14 cellular contexts compared by ENCODE assay signal in the genomic region with DNA sequence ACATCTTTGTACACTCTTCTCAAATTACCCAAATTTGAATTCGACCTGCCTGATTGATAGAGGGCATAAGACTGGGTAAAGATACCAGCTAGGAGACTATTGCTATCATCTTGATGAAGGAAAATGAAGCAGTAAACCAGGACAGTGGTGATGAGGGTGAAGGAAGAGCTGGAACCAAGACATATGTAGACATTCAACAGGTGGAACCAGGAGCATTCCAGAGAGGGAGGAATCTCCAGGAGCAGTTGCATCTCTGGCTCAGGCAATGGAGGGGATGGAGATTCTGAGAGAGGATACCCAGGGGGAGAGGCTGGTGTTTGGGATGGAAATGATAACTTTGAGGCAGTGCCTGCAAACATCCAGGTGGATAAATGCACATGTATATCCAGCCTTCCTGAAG. TPM values are rescaled to one million over a fixed set of nuclear protein-coding genes. Genes with fewer than 3 reads are reported as not detected.
"Had no signal": no experiment of that assay in that cellular context is flagged by ENCODE, and none has a peak within 500 bp of the region (broad histone marks: within the 10 kb centered on the region; RNA-seq: fewer than 3 reads in every experiment).

No MANE protein-coding gene starts in this region.

- H3K4me3 Mint-ChIP-seq: activated naive CD4-positive, alpha-beta T cell treated with anti-CD3 and anti-CD28 coated beads, Interleukin-2, amount 50 U/mL, for 24 hours; brain; dendritic cell treated with granulocyte-macrophage colony-stimulating factor and Interleukin-4, amounts not matched to agents 40 ng/mL and 50 ng/mL, for 4 days; endodermal cell; immature natural killer cell; memory B cell; nephron progenitor cell had no signal

- DNase-seq: activated CD4-positive, alpha-beta T cell treated with anti-CD3 and anti-CD28 coated beads, Interleukin-2, amount 50 U/mL, for 1 hour; activated T-cell treated with anti-CD3 and anti-CD28 coated beads for 4 hours; immature natural killer cell; left cardiac atrium; nephron progenitor cell; stimulated activated CD4-positive, alpha-beta T cell treated with anti-CD3 and anti-CD28 coated beads, Interleukin-4, amount 100 ng/mL, for 24 hours had no signal

- H3K9me3 ChIP-seq: ovary had no signal

- H3K36me3 Mint-ChIP-seq: activated naive CD4-positive, alpha-beta T cell treated with anti-CD3 and anti-CD28 coated beads, Interleukin-2, amount 50 U/mL, for 24 hours; brain; immature natural killer cell; memory B cell had no signal

- H3K4me1 Mint-ChIP-seq: activated naive CD4-positive, alpha-beta T cell treated with anti-CD3 and anti-CD28 coated beads, Interleukin-2, amount 50 U/mL, for 24 hours; immature natural killer cell; memory B cell had no signal

- H3K4me3 ChIP-seq: ovary had no signal

- H3K27me3 ChIP-seq: ovary had no signal

- H3K27ac Mint-ChIP-seq: activated naive CD4-positive, alpha-beta T cell treated with anti-CD3 and anti-CD28 coated beads, Interleukin-2, amount 50 U/mL, for 24 hours; activated T-helper 2 cell treated with anti-CD3 and anti-CD28 coated beads, Interferon-gamma antibody, Interleukin-2, Interleukin-4, amounts not matched to agents 10 μg/mL and 5 μg/mL and 100 μg/mL, durations not matched to agents 14 hours and 24 hours and 36 hours; endodermal cell; immature natural killer cell; memory B cell; nephron progenitor cell had no signal

- H3K27me3 Mint-ChIP-seq: activated naive CD4-positive, alpha-beta T cell treated with anti-CD3 and anti-CD28 coated beads, Interleukin-2, amount 50 U/mL, for 24 hours; brain had no signal

- H3K9me3 Mint-ChIP-seq: activated naive CD4-positive, alpha-beta T cell treated with anti-CD3 and anti-CD28 coated beads, Interleukin-2, amount 50 U/mL, for 24 hours; activated T-helper 2 cell treated with anti-CD3 and anti-CD28 coated beads, Interferon-gamma antibody, Interleukin-2, Interleukin-4, amounts not matched to agents 10 μg/mL and 5 μg/mL and 100 μg/mL, durations not matched to agents 14 hours and 24 hours and 36 hours; brain; dendritic cell treated with granulocyte-macrophage colony-stimulating factor and Interleukin-4, amounts not matched to agents 40 ng/mL and 50 ng/mL, for 4 days; endodermal cell; immature natural killer cell; memory B cell; nephron progenitor cell had no signal

- H3K36me3 ChIP-seq: ovary had no signal

- ATAC-seq: esophagus mucosa, left cardiac atrium had no signal

- H3K27ac ChIP-seq: ovary had no signal

RNA-seq across cellular contexts. Expression of gene SDC1, which starts 41.6 kb away (rescaled TPM):
- polyA plus RNA-seq: immature natural killer cell had no signal
